Comparison of ENCODE assay signal across 13 cellular contexts in genomic region chr14:68966872-68967301, GRCh38. TPM values are rescaled to one million over a fixed set of nuclear protein-coding genes. Genes with fewer than 3 reads are reported as not detected.
DNase-seq lines count a peak whose midpoint lies in the region; ATAC-seq and TF ChIP-seq lines count a peak whose summit lies in the region.
"Had no signal": no experiment of that assay in that cellular context is flagged by ENCODE, and none has a peak within 500 bp of the region (broad histone marks: within the 10 kb centered on the region; RNA-seq: fewer than 3 reads in every experiment).

No MANE protein-coding gene starts in this region.

- H3K36me3 Mint-ChIP-seq in dendritic cell treated with granulocyte-macrophage colony-stimulating factor and Interleukin-4, amounts not matched to agents 40 ng/mL and 50 ng/mL, for 4 days (ENCODE audit: low read depth), result peaks cover 50% of the 10 kb centered on the region
- no peaks in the 10 kb centered on the region for H3K36me3 Mint-ChIP-seq in stimulated activated memory B cell treated with anti-CD40 and anti-IgM and Interleukin-4, amounts not matched to agents 10 μg/mL and 1 μg/mL and 100 μg/mL, for 72 hours

- no peaks in the 10 kb centered on the region for H3K9me3 Mint-ChIP-seq in dendritic cell treated with granulocyte-macrophage colony-stimulating factor and Interleukin-4, amounts not matched to agents 40 ng/mL and 50 ng/mL, for 4 days
- H3K9me3 Mint-ChIP-seq in stimulated activated memory B cell treated with anti-CD40 and anti-IgM and Interleukin-4, amounts not matched to agents 10 μg/mL and 1 μg/mL and 100 μg/mL, for 72 hours, result no peaks in the 10 kb centered on the region
- H3K9me3 Mint-ChIP-seq: T-helper 2 cell treated with Interferon-gamma antibody and Interleukin-4, amounts not matched to agents 5 μg/mL and 100 μg/mL, for 36 hours had no signal

- TF ChIP-seq CTCF in neutrophil (IDR thresholded peaks at IDR 0.05), result no peak

- peak; percentile 26 for ATAC-seq in Right ventricle myocardium inferior
- ATAC-seq in GM18519 (IDR thresholded peaks at IDR 0.05; ENCODE audit: low FRiP score, unreplicated experiment), result no peak
- no peak for ATAC-seq in GM19324 (IDR thresholded peaks at IDR 0.05; ENCODE audit: low FRiP score, unreplicated experiment)
- no peak for ATAC-seq in stimulated activated memory B cell treated with anti-CD40 and anti-IgM and Interleukin-4, amounts not matched to agents 10 μg/mL and 1 μg/mL and 100 μg/mL, for 72 hours

- H3K36me3 ChIP-seq in neutrophil, result peaks cover 47% of the 10 kb centered on the region
- H3K36me3 ChIP-seq: cardiac muscle cell had no signal

- intact Hi-C loops in Right ventricle myocardium inferior (cut with DNase I) (no loop called here), cardiac septum (cut with DNase I) (no loop called here)
- intact Hi-C loops in dendritic cell treated with granulocyte-macrophage colony-stimulating factor and Interleukin-4, amounts not matched to agents 40 ng/mL and 50 ng/mL, for 4 days (cut with micrococcal nuclease), result no loop called here

- H3K27me3 ChIP-seq in neutrophil, result no peaks in the 10 kb centered on the region
- H3K27me3 ChIP-seq: cardiac muscle cell had no signal

- peak overlapping the region; percentile 42 for H3K27ac Mint-ChIP-seq in dendritic cell treated with granulocyte-macrophage colony-stimulating factor and Interleukin-4, amounts not matched to agents 40 ng/mL and 50 ng/mL, for 4 days
- H3K27ac Mint-ChIP-seq in stimulated activated memory B cell treated with anti-CD40 and anti-IgM and Interleukin-4, amounts not matched to agents 10 μg/mL and 1 μg/mL and 100 μg/mL, for 72 hours, result no peak overlapping the region
- H3K27ac Mint-ChIP-seq: T-helper 2 cell treated with Interferon-gamma antibody and Interleukin-4, amounts not matched to agents 5 μg/mL and 100 μg/mL, for 36 hours had no signal

- H3K9me3 ChIP-seq in neutrophil, result no peaks in the 10 kb centered on the region

- H3K4me3 Mint-ChIP-seq in dendritic cell treated with granulocyte-macrophage colony-stimulating factor and Interleukin-4, amounts not matched to agents 40 ng/mL and 50 ng/mL, for 4 days, result no peak overlapping the region
- H3K4me3 Mint-ChIP-seq in stimulated activated memory B cell treated with anti-CD40 and anti-IgM and Interleukin-4, amounts not matched to agents 10 μg/mL and 1 μg/mL and 100 μg/mL, for 72 hours, result no peak overlapping the region
- H3K4me3 Mint-ChIP-seq: T-helper 2 cell treated with Interferon-gamma antibody and Interleukin-4, amounts not matched to agents 5 μg/mL and 100 μg/mL, for 36 hours had no signal

- H3K4me1 ChIP-seq in neutrophil (ENCODE audit: control insufficient read depth in 1 of 2, insufficient read depth in 1 of 2, low read depth in 1 of 2, low read length in 1 of 2), result peaks cover 80 to 99% of the 10 kb centered on the region in 2 experiments

- H3K27ac ChIP-seq in neutrophil, result peak overlapping the region; percentile 97
- H3K27ac ChIP-seq: cardiac muscle cell had no signal

- peaks cover 94% of the 10 kb centered on the region for H3K4me1 Mint-ChIP-seq in dendritic cell treated with granulocyte-macrophage colony-stimulating factor and Interleukin-4, amounts not matched to agents 40 ng/mL and 50 ng/mL, for 4 days (ENCODE audit: low read depth)
- H3K4me1 Mint-ChIP-seq in stimulated activated memory B cell treated with anti-CD40 and anti-IgM and Interleukin-4, amounts not matched to agents 10 μg/mL and 1 μg/mL and 100 μg/mL, for 72 hours, result no peaks in the 10 kb centered on the region

- H3K27me3 Mint-ChIP-seq in dendritic cell treated with granulocyte-macrophage colony-stimulating factor and Interleukin-4, amounts not matched to agents 40 ng/mL and 50 ng/mL, for 4 days, result no peaks in the 10 kb centered on the region
- peaks cover 30% of the 10 kb centered on the region for H3K27me3 Mint-ChIP-seq in stimulated activated memory B cell treated with anti-CD40 and anti-IgM and Interleukin-4, amounts not matched to agents 10 μg/mL and 1 μg/mL and 100 μg/mL, for 72 hours

- no peak for DNase-seq in Right ventricle myocardium inferior (ENCODE audit: missing footprints)
- no peak for DNase-seq in cardiac septum (ENCODE audit: low spot score)
- no peak for DNase-seq in NCI-H1105 treated with DMSO at 0.1 percent for 48 hours (lab: John Stamatoyannopoulos, UW)
- DNase-seq: mesendoderm; NCI-H82; stimulated activated naive CD4-positive, alpha-beta T cell treated with Interleukin-2 at 50 U/mL for 16 hours had no signal

- H3K4me3 ChIP-seq in neutrophil (ENCODE audit: low read depth in 1 of 2, low read length in 1 of 2), result no peak overlapping the region
- H3K4me3 ChIP-seq: cardiac muscle cell had no signal

RNA-seq across cellular contexts. Expression of gene ACTN1, which starts 12.2 kb away (rescaled TPM):
- total RNA-seq in Right ventricle myocardium inferior (136 TPM), cardiac septum (346 TPM)
